ENCODE assay signal across 10 cellular contexts in genomic region chr5:93603711-93604118, GRCh38. TPM values are rescaled to one million over a fixed set of nuclear protein-coding genes. Genes with fewer than 3 reads are reported as not detected.
DNase-seq lines count a peak whose midpoint lies in the region; TF ChIP-seq lines count a peak whose summit lies in the region.
"Had no signal": no experiment of that assay in that cellular context is flagged by ENCODE, and none has a peak within 500 bp of the region (broad histone marks: within the 10 kb centered on the region; RNA-seq: fewer than 3 reads in every experiment).

No MANE protein-coding gene starts in this region.

- WGBS in stomach, 5 donors: 30 to 55% (median 49%) methylated on average over 7 to 10 of the region's 10 CpGs

- TF ChIP-seq EP300 in stomach (IDR thresholded peaks at IDR 0.05): no peak

- no peaks in the 10 kb centered on the region for H3K9me3 ChIP-seq in stomach

- H3K27me3 ChIP-seq in stomach: peaks cover 5 to 100% (median 80%) of the 10 kb centered on the region in 3 donors

- peaks cover 0 to 43% (median 24%) of the 10 kb centered on the region in 4 donors for H3K4me1 ChIP-seq in stomach

- DNase-seq in NCI-H2227 (lab: John Stamatoyannopoulos, UW; ENCODE audit: unreplicated experiment): peak; percentile 81
- DNase-seq in NCI-H2227 treated with DMSO at 0.1 percent for 48 hours (lab: John Stamatoyannopoulos, UW): no peak
- DNase-seq in iris pigment epithelial cell (ENCODE audit: low read depth): peak; percentile 60
- DNase-seq in stomach: no peak
- no peak for DNase-seq in activated CD4-positive, alpha-beta T cell treated with anti-CD3 and anti-CD28 coated beads for 4 hours
- DNase-seq in UCSD-AML1 (lab: John Stamatoyannopoulos, UW; ENCODE audit: unreplicated experiment): no peak
- DNase-seq in activated CD4-positive, CD25-positive, alpha-beta regulatory T cell treated with anti-CD3 and anti-CD28 coated beads, Interleukin-2, amount 50 U/mL, for 72 hours: no peak

- no peak for TF ChIP-seq POLR2A in stomach (IDR thresholded peaks at IDR 0.05)

- H3K4me3 ChIP-seq in stomach: peak overlapping the region; percentile 25 to 41 (median 34)

- no peaks in the 10 kb centered on the region for H3K36me3 ChIP-seq in stomach

- intact Hi-C loops in stomach (cut with DNase I; ENCODE audit: low total_unique reads): no loop called here

- no peak for TF ChIP-seq CTCF in stomach (IDR thresholded peaks at IDR 0.05)

- H3K27ac ChIP-seq in angular gyrus (ENCODE audit: low read depth, low read length) (peak overlapping the region; percentile 68), stomach (peak overlapping the region in 4 of 5 donors; percentile 28 to 74 (median 58))
- H3K27ac ChIP-seq: HL-60 had no signal

RNA-seq across cellular contexts. Expression of gene NR2F1, which starts 20.7 kb away (rescaled TPM):
- 100 to 1,000 TPM in 1 of 5 donors, 10 to 100 TPM in 3, under 1 TPM in 1; 0.87 to 115 (median 20.4) TPM for total RNA-seq in stomach
- 10 to 100 TPM; 10.7 to 25.7 (median 24.3) TPM for polyA plus RNA-seq in stomach
- total RNA-seq: activated T-helper 17 cell treated with anti-CD3 and anti-CD28 coated beads, Interleukin-2, amount 50 U/mL, for 72 hours had no signal

RNA-seq across cellular contexts. Expression of gene NR2F1-AS1, which starts 22.7 kb away (rescaled TPM):
- total RNA-seq in stomach: 10 to 100 TPM in 4 of 5 donors, 1 to 10 TPM in 1; 4.3 to 40.8 (median 15.8) TPM
- polyA plus RNA-seq in stomach: 10 to 100 TPM in 2 of 3 donors, 1 to 10 TPM in 1; 9.7 to 19.6 (median 12.7) TPM
- total RNA-seq: activated T-helper 17 cell treated with anti-CD3 and anti-CD28 coated beads, Interleukin-2, amount 50 U/mL, for 72 hours had no signal

Comparison
In these comparisons a context has a peak if more than half of its experiments do, and no peak if none do; other contexts are left out.
1. DNase-seq: peak in NCI-H2227 (single experiment) and iris pigment epithelial cell (single experiment); none in NCI-H2227 treated with DMSO at 0.1 percent for 48 hours (single experiment), stomach (single experiment), activated CD4-positive, alpha-beta T cell treated with anti-CD3 and anti-CD28 coated beads for 4 hours (0 of 2), UCSD-AML1 (single experiment) and activated CD4-positive, CD25-positive, alpha-beta regulatory T cell treated with anti-CD3 and anti-CD28 coated beads, Interleukin-2, amount 50 U/mL, for 72 hours (single experiment).